Comparison of ENCODE assay signal across 7 cellular contexts in genomic region chr17:44347206-44348045, GRCh38. TPM values are rescaled to one million over a fixed set of nuclear protein-coding genes. Genes with fewer than 3 reads are reported as not detected.
DNase-seq lines count a peak whose midpoint lies in the region; ATAC-seq and TF ChIP-seq lines count a peak whose summit lies in the region.
"Not testable (repeated sequence)": the region's sequence is repeated elsewhere in the genome, so short reads cannot be mapped to it uniquely, and the experiment has no call there.

No MANE protein-coding gene starts in this region.

- H3K4me1 Mint-ChIP-seq in brain (peaks cover 29% of the 10 kb centered on the region), memory B cell (peaks cover 34% of the 10 kb centered on the region)
- H3K4me1 Mint-ChIP-seq in stimulated activated memory B cell treated with anti-CD40 and anti-IgM and Interleukin-4, amounts not matched to agents 10 μg/mL and 1 μg/mL and 100 μg/mL, for 72 hours: peaks cover 75% of the 10 kb centered on the region

- peak overlapping the region; percentile 64; the same call in 1 of the 2 replicates for H3K4me3 ChIP-seq in GM12864 (ENCODE audit: low read depth, low read length)

- H3K36me3 Mint-ChIP-seq in brain, memory B cell: not testable (repeated sequence)
- H3K36me3 Mint-ChIP-seq in stimulated activated memory B cell treated with anti-CD40 and anti-IgM and Interleukin-4, amounts not matched to agents 10 μg/mL and 1 μg/mL and 100 μg/mL, for 72 hours: peaks cover 38% of the 10 kb centered on the region

- H3K27ac ChIP-seq in RWPE1: peak overlapping the region; percentile 92

- H3K4me3 Mint-ChIP-seq in brain (peak overlapping the region in 3 of 5 experiments; percentile 18 to 90 (median 61)), memory B cell (peak overlapping the region; percentile 89)
- peak overlapping the region; percentile 95 for H3K4me3 Mint-ChIP-seq in stimulated activated memory B cell treated with anti-CD40 and anti-IgM and Interleukin-4, amounts not matched to agents 10 μg/mL and 1 μg/mL and 100 μg/mL, for 72 hours

- not testable (repeated sequence) for H3K9me3 Mint-ChIP-seq in brain; memory B cell; stimulated activated memory B cell treated with anti-CD40 and anti-IgM and Interleukin-4, amounts not matched to agents 10 μg/mL and 1 μg/mL and 100 μg/mL, for 72 hours

- peak; percentile 10 for ATAC-seq in GM18907 (IDR thresholded peaks at IDR 0.05; ENCODE audit: unreplicated experiment)
- ATAC-seq in HG03469 (IDR thresholded peaks at IDR 0.05; ENCODE audit: unreplicated experiment): peak; percentile 5
- peak; percentile 6 for ATAC-seq in memory B cell (ENCODE audit: low read depth)
- peak; percentile 46 for ATAC-seq in stimulated activated memory B cell treated with anti-CD40 and anti-IgM and Interleukin-4, amounts not matched to agents 10 μg/mL and 1 μg/mL and 100 μg/mL, for 72 hours

- TF ChIP-seq CTCF in GM12864 (IDR thresholded peaks at IDR 0.05; ENCODE audit: low read depth, low read length, missing control alignments); RWPE1 (conservative IDR thresholded peaks at IDR 0.05; ENCODE audit: low read depth); brain (conservative IDR thresholded peaks at IDR 0.05): not testable (repeated sequence)

- not testable (repeated sequence) for H3K27me3 Mint-ChIP-seq in brain; memory B cell; stimulated activated memory B cell treated with anti-CD40 and anti-IgM and Interleukin-4, amounts not matched to agents 10 μg/mL and 1 μg/mL and 100 μg/mL, for 72 hours

- H3K27ac Mint-ChIP-seq in brain: not testable (repeated sequence)
- H3K27ac Mint-ChIP-seq in memory B cell: peak overlapping the region; percentile 95
- H3K27ac Mint-ChIP-seq in stimulated activated memory B cell treated with anti-CD40 and anti-IgM and Interleukin-4, amounts not matched to agents 10 μg/mL and 1 μg/mL and 100 μg/mL, for 72 hours: peak overlapping the region; percentile 97

- POLR2A ChIA-PET in RWPE1 (lab: Yijun Ruan, JAX; ENCODE audit: low non-redundant PET): interaction anchor here (0.6 kb wide), 1 partner anchor 17 kb away, joined by 3 read pairs; no protein-coding TSS in a partner anchor

- not testable (repeated sequence) for DNase-seq in GM12864 (ENCODE audit: low read depth); RWPE1 (ENCODE audit: low spot score); memory B cell (ENCODE audit: low spot score in 2 of 2)

- CTCF ChIA-PET in RWPE1 (lab: Yijun Ruan, JAX): interaction anchor here (0.5 to 0.6 kb wide), 2 partner anchors 86 to 125 kb away, joined by 4 to 5 read pairs; no protein-coding TSS in a partner anchor

RNA-seq across cellular contexts. Expression of gene GRN, which starts 2.3 kb away (rescaled TPM):
- polyA plus RNA-seq in brain (ENCODE audit: insufficient read depth, low read depth, low replicate concordance): 164 TPM

RNA-seq across cellular contexts. Expression of gene FAM171A2, which starts 16.2 kb away (rescaled TPM):
- 62.5 TPM for polyA plus RNA-seq in brain (ENCODE audit: insufficient read depth, low read depth, low replicate concordance)

RNA-seq across cellular contexts. Expression of gene SLC25A39, which starts 22.8 kb away (rescaled TPM):
- 153 TPM for polyA plus RNA-seq in brain (ENCODE audit: insufficient read depth, low read depth, low replicate concordance)

RNA-seq across cellular contexts. Expression of gene RUNDC3A, which starts 39.0 kb away (rescaled TPM):
- 304 TPM for polyA plus RNA-seq in brain (ENCODE audit: insufficient read depth, low read depth, low replicate concordance)

RNA-seq across cellular contexts. Expression of gene ITGA2B, which starts 42.0 kb away (rescaled TPM):
- 0.97 TPM for polyA plus RNA-seq in brain (ENCODE audit: insufficient read depth, low read depth, low replicate concordance)
